In the genomic region with DNA sequence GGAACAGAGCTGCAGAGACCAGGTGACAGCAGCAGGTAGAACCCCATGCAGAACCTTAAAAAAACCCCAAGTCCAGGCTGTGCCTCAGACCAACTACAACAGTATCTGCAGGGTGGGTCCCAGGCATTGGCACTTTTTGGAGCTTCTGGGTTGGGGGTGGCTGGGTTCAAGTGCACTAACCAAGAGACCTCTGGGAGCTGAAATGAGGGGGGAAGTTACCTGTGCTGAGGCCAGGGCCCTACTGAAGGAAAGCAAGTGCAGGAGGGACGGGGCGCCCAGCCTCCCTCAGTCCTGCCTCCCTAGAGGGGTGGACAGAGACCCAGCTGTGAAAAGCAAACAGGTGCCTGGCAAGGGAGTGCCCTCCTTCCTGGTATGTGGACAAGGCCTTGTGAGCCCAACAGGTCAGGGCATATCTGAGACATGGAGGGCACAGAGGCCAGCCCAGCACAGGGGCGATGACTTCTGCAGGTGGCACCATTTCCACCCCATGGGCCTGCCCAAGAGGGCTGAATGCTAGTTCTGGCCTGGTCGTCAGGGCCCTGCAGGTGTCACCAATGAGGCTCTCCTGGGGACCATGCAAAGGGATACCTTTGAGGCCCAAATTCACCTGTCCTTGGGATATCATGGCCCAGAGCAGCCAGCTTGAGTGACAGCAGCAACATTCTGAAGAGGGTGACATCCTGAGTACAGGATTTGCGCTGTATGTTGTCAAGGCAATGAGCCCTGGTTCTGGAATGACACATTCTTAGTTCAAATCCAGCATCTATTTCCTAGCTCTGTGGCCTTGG, we compare ENCODE assay signal across 26 cellular contexts. TPM values are rescaled to one million over a fixed set of nuclear protein-coding genes. Genes with fewer than 3 reads are reported as not detected.
DNase-seq lines count a peak whose midpoint lies in the region; ATAC-seq, FAIRE-seq and TF ChIP-seq lines count a peak whose summit lies in the region.
"Had no signal": no experiment of that assay in that cellular context is flagged by ENCODE, and none has a peak within 500 bp of the region (broad histone marks: within the 10 kb centered on the region; RNA-seq: fewer than 3 reads in every experiment).

No MANE protein-coding gene starts in this region.

- DNase-seq in IMR-90 (no peak), GM12878 (ENCODE audit: low read depth, low spot score) (no peak), NCI-H446 treated with DMSO at 0.1 percent for 48 hours (lab: John Stamatoyannopoulos, UW) (no peak)
- DNase-seq in activated CD4-positive, alpha-beta T cell treated with anti-CD3 and anti-CD28 coated beads, Interleukin-2, amount 10 ng/mL, durations not matched to agents 24 days and 14 days, result no peak
- DNase-seq: activated CD4-positive, alpha-beta memory T cell treated with anti-CD3 and anti-CD28 coated beads for 36 hours; activated CD4-positive, CD25-positive, alpha-beta regulatory T cell; activated CD8-positive, alpha-beta memory T cell treated with anti-CD3 and anti-CD28 coated beads, Interleukin-2, amount 50 U/mL, for 48 hours; activated gamma-delta T cell; effector memory CD4-positive, alpha-beta T cell; foreskin fibroblast; GOT3; heart right ventricle; NCI-H1092; NCI-H187; NCI-H526; occipital lobe; stimulated activated CD4-positive, alpha-beta T cell treated with anti-CD3 and anti-CD28 coated beads, Interleukin-2, amount 100 ng/mL, for 24 hours; T-helper 9 cell; testis; uterus had no signal

- no peaks in the 10 kb centered on the region for H3K27me3 ChIP-seq in DOHH2 (ENCODE audit: control insufficient read depth, low read length)
- H3K27me3 ChIP-seq in IMR-90 (ENCODE audit: control insufficient read depth, insufficient read depth, low read length), result no peaks in the 10 kb centered on the region
- H3K27me3 ChIP-seq in GM12878 (replicated peaks in 1 of 2; ENCODE audit: control insufficient read depth in 2 of 2, insufficient read depth in 2 of 2, low read length in 1 of 2), result no peaks in the 10 kb centered on the region
- no peaks in the 10 kb centered on the region for H3K27me3 ChIP-seq in neutrophil
- H3K27me3 ChIP-seq: heart right ventricle, testis, uterus had no signal

- H4K20me1 ChIP-seq in DOHH2 (ENCODE audit: control insufficient read depth, insufficient read depth, low read depth, low read length) (no peaks in the 10 kb centered on the region), IMR-90 (ENCODE audit: insufficient read depth, low read length) (peaks cover 16% of the 10 kb centered on the region; the same call in 1 of the 2 replicates), GM12878 (ENCODE audit: control insufficient read depth, insufficient read depth) (no peaks in the 10 kb centered on the region; the same call in 1 of the 2 replicates)

- H3K4me3 Mint-ChIP-seq in activated CD4-positive, alpha-beta T cell treated with anti-CD3 and anti-CD28 coated beads, Interleukin-2, amount 10 ng/mL, durations not matched to agents 24 days and 14 days, result no peak overlapping the region
- H3K4me3 Mint-ChIP-seq: activated CD4-positive, alpha-beta memory T cell treated with anti-CD3 and anti-CD28 coated beads for 36 hours; brain had no signal

- in situ Hi-C loops in IMR-90 (cut with MboI; ENCODE audit: low sequenced_read_pairs) (no loop called here), GM12878 (cut with MboI) (no loop called here)

- H4K5ac ChIP-seq in IMR-90 (ENCODE audit: low read depth, low read length), result no peak overlapping the region

- no peak overlapping the region for H3K27ac ChIP-seq in DOHH2 (ENCODE audit: low read depth, low read length)
- H3K27ac ChIP-seq in IMR-90 (ENCODE audit: insufficient read depth, low read length), result no peak overlapping the region
- no peak overlapping the region for H3K27ac ChIP-seq in GM12878 (ENCODE audit: control insufficient read depth, insufficient read depth)
- peak overlapping the region; percentile 1 for H3K27ac ChIP-seq in neutrophil
- H3K27ac ChIP-seq: heart right ventricle, testis, uterus had no signal

- H2BK5ac ChIP-seq in IMR-90 (ENCODE audit: low read depth, low read length, poor library complexity, severe bottlenecking), result no peak overlapping the region

- peaks cover 12% of the 10 kb centered on the region for H3F3A ChIP-seq in DOHH2 (ENCODE audit: control insufficient read depth, insufficient read depth)

- RAD21 ChIA-PET in GM12878 (lab: Charles Lee; ENCODE audit: unreplicated experiment), result interaction anchor here (1.6 kb wide), 1 partner anchor 57 kb away, joined by 3 read pairs; no protein-coding TSS in a partner anchor

- intact Hi-C loops in IMR-90 (cut with micrococcal nuclease) (no loop called here), GM12878 (cut with micrococcal nuclease; ENCODE audit: unreplicated experiment) (no loop called here)
- intact Hi-C loops in activated CD4-positive, alpha-beta T cell treated with anti-CD3 and anti-CD28 coated beads, Interleukin-2, amount 10 ng/mL, durations not matched to agents 24 days and 14 days (cut with micrococcal nuclease), result no loop called here

- H3K36me3 Mint-ChIP-seq in activated CD4-positive, alpha-beta T cell treated with anti-CD3 and anti-CD28 coated beads, Interleukin-2, amount 10 ng/mL, durations not matched to agents 24 days and 14 days (ENCODE audit: low read depth), result peaks cover 40% of the 10 kb centered on the region

- H2BK15ac ChIP-seq in IMR-90 (ENCODE audit: low read depth, low read length), result no peak overlapping the region

- H3K4me3 ChIP-seq in DOHH2 (ENCODE audit: low read length) (no peak overlapping the region), IMR-90 (ENCODE audit: insufficient read depth, low read depth, low read length) (no peak overlapping the region), GM12878 (no peak overlapping the region), neutrophil (ENCODE audit: low read depth in 1 of 2, low read length in 1 of 2) (no peak overlapping the region)
- H3K4me3 ChIP-seq: heart right ventricle, skin epidermis, testis, uterus had no signal

- peak overlapping the region; percentile 20 for H2AK9ac ChIP-seq in IMR-90 (replicated peaks; ENCODE audit: low read depth, low read length, poor library complexity)

- no peak overlapping the region for H4K91ac ChIP-seq in IMR-90 (ENCODE audit: insufficient read depth, low read depth, low read length)

- H3K4ac ChIP-seq in IMR-90 (ENCODE audit: low read depth, low read length), result no peak overlapping the region

- H3K9me2 ChIP-seq in DOHH2 (replicated peaks; ENCODE audit: control insufficient read depth, low read length), result no peaks in the 10 kb centered on the region

- H3K27me3 Mint-ChIP-seq in activated CD4-positive, alpha-beta T cell treated with anti-CD3 and anti-CD28 coated beads, Interleukin-2, amount 10 ng/mL, durations not matched to agents 24 days and 14 days, result no peaks in the 10 kb centered on the region
- H3K27me3 Mint-ChIP-seq: activated CD4-positive, alpha-beta memory T cell treated with anti-CD3 and anti-CD28 coated beads for 36 hours had no signal

- no peak overlapping the region for H2BK20ac ChIP-seq in IMR-90 (ENCODE audit: low read depth, low read length)

- H3K36me3 ChIP-seq in DOHH2 (ENCODE audit: control insufficient read depth, low read length), result peaks cover 93% of the 10 kb centered on the region
- H3K36me3 ChIP-seq in IMR-90 (ENCODE audit: control insufficient read depth, insufficient read depth, low read length), result peaks cover 39% of the 10 kb centered on the region
- peaks cover 56 to 65% of the 10 kb centered on the region in 2 experiments for H3K36me3 ChIP-seq in GM12878 (ENCODE audit: control insufficient read depth in 2 of 2, insufficient read depth in 2 of 2, low read length in 1 of 2)
- peaks cover 97% of the 10 kb centered on the region for H3K36me3 ChIP-seq in neutrophil
- H3K36me3 ChIP-seq: uterus had no signal

- FAIRE-seq in GM12878 (lab: Jason Lieb, UNC), result no peak
- FAIRE-seq: G401.6 had no signal

- TF ChIP-seq POLR2A in IMR-90 (IDR thresholded peaks at IDR 0.05; ENCODE audit: low read depth, low read length) (no peak), GM12878 (IDR thresholded peaks at IDR 0.05; ENCODE audit: low read depth, low read length) (no peak; the same call in none of the 2 replicates)

- no peaks in the 10 kb centered on the region for H3K9me3 Mint-ChIP-seq in activated CD4-positive, alpha-beta T cell treated with anti-CD3 and anti-CD28 coated beads, Interleukin-2, amount 10 ng/mL, durations not matched to agents 24 days and 14 days
- H3K9me3 Mint-ChIP-seq: activated CD4-positive, alpha-beta memory T cell treated with anti-CD3 and anti-CD28 coated beads for 36 hours; brain had no signal

- no peak overlapping the region for H3K14ac ChIP-seq in IMR-90 (replicated peaks; ENCODE audit: low read depth, low read length)

- H3K9ac ChIP-seq in IMR-90 (ENCODE audit: low read depth, low read length) (no peak overlapping the region), GM12878 (ENCODE audit: control insufficient read depth, insufficient read depth, low read length) (no peak overlapping the region)

- no peak overlapping the region for H3K18ac ChIP-seq in IMR-90 (ENCODE audit: low read depth, low read length)

- BruUV-seq in IMR-90 (replicated peaks; lab: Mats Ljungman, UMichigan), result no TSS peak
- TSS peak; percentile 21 for BruUV-seq in GM12878 (replicated peaks; lab: Mats Ljungman, UMichigan)

- H2AFZ ChIP-seq in IMR-90 (replicated peaks; ENCODE audit: low read length, poor library complexity) (no peak overlapping the region), GM12878 (ENCODE audit: control insufficient read depth, low read depth, low read length) (no peak overlapping the region)

- ATAC-seq in IMR-90 (ENCODE audit: low read depth) (no peak), GM12878 (peak; percentile 34), GM19395 (IDR thresholded peaks at IDR 0.05; ENCODE audit: unreplicated experiment) (no peak)

- H3K27ac Mint-ChIP-seq in activated CD4-positive, alpha-beta T cell treated with anti-CD3 and anti-CD28 coated beads, Interleukin-2, amount 10 ng/mL, durations not matched to agents 24 days and 14 days, result no peak overlapping the region
- H3K27ac Mint-ChIP-seq: activated CD4-positive, alpha-beta memory T cell treated with anti-CD3 and anti-CD28 coated beads for 36 hours had no signal

- TF ChIP-seq RAD21 in IMR-90 (IDR thresholded peaks at IDR 0.05; ENCODE audit: low read length) (no peak), GM12878 (IDR thresholded peaks at IDR 0.05; ENCODE audit: insufficient read depth, low read depth, low read length) (0 out of 2 replicates have a peak, but pooled peaks have one; percentile 6)

- H4K8ac ChIP-seq in IMR-90 (ENCODE audit: low read depth in 2 of 2, low read length in 2 of 2), result no peak overlapping the region

- H3K23ac ChIP-seq in IMR-90 (ENCODE audit: low read depth, low read length), result no peak overlapping the region

- H3K79me2 ChIP-seq in DOHH2 (ENCODE audit: control insufficient read depth, low read length) (no peaks in the 10 kb centered on the region), GM12878 (ENCODE audit: control insufficient read depth, insufficient read depth, low read length) (no peaks in the 10 kb centered on the region)

- CTCF ChIA-PET in IMR-90 (lab: Yijun Ruan, JAX) (no interaction called here), GM12878 (lab: Yijun Ruan, JAX) (interaction anchor here (1.1 to 2.7 kb wide), 6 partner anchors 16 to 102 kb away, joined by 3 to 9 read pairs (median 6); no protein-coding TSS in a partner anchor)

- H3K4me2 ChIP-seq in DOHH2 (ENCODE audit: low read length), result no peak overlapping the region
- no peak overlapping the region for H3K4me2 ChIP-seq in IMR-90 (ENCODE audit: low read depth, low read length)
- no peak overlapping the region for H3K4me2 ChIP-seq in GM12878 (ENCODE audit: control insufficient read depth, insufficient read depth)

- TF ChIP-seq EP300 in GM12878 (IDR thresholded peaks at IDR 0.05; ENCODE audit: borderline replicate concordance in 1 of 2, control insufficient read depth in 1 of 2, low read depth in 2 of 2, low read length in 2 of 2), result no peak

- H3K56ac ChIP-seq in IMR-90 (ENCODE audit: extremely low read depth, insufficient read depth, low read length), result no peak overlapping the region

- SMC1A ChIA-PET in GM12878 (lab: Charles Lee; ENCODE audit: uncharacterized antibody, unreplicated experiment), result interaction anchor here (1.0 to 2.2 kb wide), 4 partner anchors 51 to 95 kb away, joined by 3 to 8 read pairs (median 6); no protein-coding TSS in a partner anchor

- dilution Hi-C loops in IMR-90 (cut with HindIII; ENCODE audit: low sequenced_read_pairs, unreplicated experiment), result no loop called here

- H3K9me3 ChIP-seq in DOHH2 (ENCODE audit: control insufficient read depth, insufficient read depth, low read length) (no peaks in the 10 kb centered on the region), IMR-90 (ENCODE audit: control insufficient read depth, insufficient read depth, low read length) (no peaks in the 10 kb centered on the region), GM12878 (replicated peaks; ENCODE audit: control insufficient read depth, insufficient read depth, low read length) (no peaks in the 10 kb centered on the region), neutrophil (no peaks in the 10 kb centered on the region)
- H3K9me3 ChIP-seq: heart right ventricle, testis, uterus had no signal

- H3K79me1 ChIP-seq in IMR-90 (ENCODE audit: low read depth in 1 of 2, low read length in 2 of 2), result peaks cover 0 to 5% of the 10 kb centered on the region in 2 experiments; a peak in 1 of 4 replicates

- H2BK120ac ChIP-seq in IMR-90 (ENCODE audit: low read depth, low read length), result no peak overlapping the region

- no peaks in the 10 kb centered on the region for H3K4me1 Mint-ChIP-seq in activated CD4-positive, alpha-beta T cell treated with anti-CD3 and anti-CD28 coated beads, Interleukin-2, amount 10 ng/mL, durations not matched to agents 24 days and 14 days
- H3K4me1 Mint-ChIP-seq: brain had no signal

- 91% methylated on average over 3 of the region's 5 CpGs; no CpG with 5 or more reads in 1 of the 2 experiments for WGBS in IMR-90 (ENCODE audit: extremely low coverage in 2 of 2, insufficient read length in 1 of 2), 2 experiments
- WGBS in GM12878 (ENCODE audit: insufficient coverage, insufficient replicate concordance, low lambda C conversion rate, missing lambda C conversion rate), result 74% methylated on average over 5 of the region's 5 CpGs

- POLR2A ChIA-PET in IMR-90 (lab: Charles Lee; ENCODE audit: unreplicated experiment), result no interaction called here
- POLR2A ChIA-PET in GM12878 (lab: Charles Lee), result interaction anchor here (1.3 kb wide), 1 partner anchor 78 kb away, joined by 3 read pairs; no protein-coding TSS in a partner anchor

- peak; percentile 20 for TF ChIP-seq CTCF in DOHH2 (IDR thresholded peaks at IDR 0.05; ENCODE audit: low read depth, low read length, poor library complexity, severe bottlenecking)
- no peak for TF ChIP-seq CTCF in IMR-90 (conservative IDR thresholded peaks at IDR 0.05; ENCODE audit: low read depth, low read length)
- peak in 1 of 3 experiments; percentile 14; a peak in 1 of 6 replicates for TF ChIP-seq CTCF in GM12878 (IDR thresholded peaks at IDR 0.05 in 2 of 3, conservative IDR thresholded peaks at IDR 0.05 in 1 of 3; ENCODE audit: control insufficient read depth in 2 of 3, extremely low read depth in 1 of 3, insufficient read depth in 1 of 3, low read depth in 3 of 3, low read length in 3 of 3)
- no peak for TF ChIP-seq CTCF in neutrophil (IDR thresholded peaks at IDR 0.05)

- no peak overlapping the region for H2AK5ac ChIP-seq in IMR-90 (ENCODE audit: low read depth, low read length)

- H3K4me1 ChIP-seq in DOHH2 (ENCODE audit: control insufficient read depth, low read length), result no peaks in the 10 kb centered on the region
- peaks cover 6% of the 10 kb centered on the region for H3K4me1 ChIP-seq in IMR-90 (ENCODE audit: control insufficient read depth, insufficient read depth, low read length)
- no peaks in the 10 kb centered on the region; the same call in 1 of the 2 replicates for H3K4me1 ChIP-seq in GM12878 (ENCODE audit: control insufficient read depth, insufficient read depth, low read length)
- no peaks in the 10 kb centered on the region for H3K4me1 ChIP-seq in neutrophil (ENCODE audit: control insufficient read depth in 1 of 2, insufficient read depth in 1 of 2, low read depth in 1 of 2, low read length in 1 of 2)
- H3K4me1 ChIP-seq: uterus had no signal

- H3K9me1 ChIP-seq in IMR-90 (ENCODE audit: insufficient read depth, low read length), result peaks cover 30% of the 10 kb centered on the region

RNA-seq across cellular contexts. Expression of a gene that starts 18.7 kb away (rescaled TPM):
- total RNA-seq in IMR-90 (2012; rRNA removed), result 5.6 and 11.7 TPM in 2 replicates
- polyA plus RNA-seq in IMR-90 (2012; rRNA removed), result 13.9 and 18.4 TPM in 2 replicates
- polyA plus RNA-seq in IMR-90 (2012; cell fraction: cytosol; rRNA removed), result 7.8 and 8.4 TPM in 2 replicates
- polyA plus RNA-seq in IMR-90 (2012; cell fraction: nucleus; rRNA removed; ENCODE audit: low replicate concordance), result 8.4 and 13.5 TPM in 2 replicates
- 537 and 552 TPM in 2 replicates for total RNA-seq in GM12878 (2013; cell fraction: nucleolus; rRNA removed)
- 978 and 1,037 TPM in 2 replicates for total RNA-seq in GM12878 (2014; rRNA removed)
- 431 and 454 TPM in 2 replicates for total RNA-seq in GM12878 (2014; rRNA removed; fragmentation: Illumina TruSeq; extraction: Trizol)
- total RNA-seq in GM12878 (2021), result 510 and 512 TPM in 2 replicates
- polyA plus RNA-seq in GM12878 (2011; ENCODE audit: low read depth), result 365 TPM
- polyA plus RNA-seq in GM12878 (2011; rRNA removed), result 1,085 and 1,212 TPM in 2 replicates
- 1,125 and 1,816 TPM in 2 replicates for polyA plus RNA-seq in GM12878 (2011; cell fraction: cytosol; rRNA removed)
- polyA plus RNA-seq in GM12878 (2011; cell fraction: nucleus; rRNA removed), result 2,323 and 2,526 TPM in 2 replicates
- polyA plus RNA-seq in GM12878 (2012), result 535 and 663 TPM in 2 replicates
- polyA plus RNA-seq in GM12878 (2014; fragmentation: Illumina TruSeq; extraction: Trizol), result 738 and 761 TPM in 2 replicates
- 10 to 100 TPM; 30.2 to 88.2 TPM for polyA plus RNA-seq in GM12878 (2014; fragmentation: Nextera tagmentation; extraction: Ambion mirVana)
- polyA plus RNA-seq in GM12878 (2014; rRNA removed), result 983 and 1,098 TPM in 2 replicates
- polyA plus RNA-seq in GM12878 (2016; fragmentation: Nextera tagmentation; extraction: Ambion mirVana), result 100 to 1,000 TPM; 505 to 526 TPM
- polyA minus RNA-seq in GM12878 (2011; rRNA and poly(A)+ RNA removed), result 591 and 663 TPM in 2 replicates
- 223 and 239 TPM in 2 replicates for polyA minus RNA-seq in GM12878 (2011; cell fraction: cytosol; rRNA and poly(A)+ RNA removed)
- 381 and 500 TPM in 2 replicates for polyA minus RNA-seq in GM12878 (2011; cell fraction: nucleus; rRNA and poly(A)+ RNA removed)
- total RNA-seq in activated CD4-positive, alpha-beta T cell treated with anti-CD3 and anti-CD28 coated beads, Interleukin-2, amount 10 ng/mL, durations not matched to agents 24 days and 14 days, result 40.5 and 43.9 TPM in 2 replicates

RNA-seq across cellular contexts. Expression of a gene that starts 53.5 kb away (rescaled TPM):
- total RNA-seq in IMR-90 (2012; rRNA removed) (217 and 485 TPM in 2 replicates), GM12878 (2014; rRNA removed) (113 and 132 TPM in 2 replicates), GM12878 (2014; rRNA removed; fragmentation: Illumina TruSeq; extraction: Trizol) (183 and 189 TPM in 2 replicates), GM12878 (2021) (227 and 245 TPM in 2 replicates)
- polyA plus RNA-seq in IMR-90 (2012; rRNA removed) (354 and 392 TPM in 2 replicates), GM12878 (2011; rRNA removed) (356 and 537 TPM in 2 replicates), GM12878 (2014; fragmentation: Illumina TruSeq; extraction: Trizol) (636 and 940 TPM in 2 replicates), GM12878 (2014; fragmentation: Nextera tagmentation; extraction: Ambion mirVana) (100 to 1,000 TPM; 230 to 403 TPM), GM12878 (2014; rRNA removed) (325 and 426 TPM in 2 replicates), GM12878 (2016; fragmentation: Nextera tagmentation; extraction: Ambion mirVana) (100 to 1,000 TPM; 184 to 198 TPM)
- polyA plus RNA-seq in IMR-90 (2012; cell fraction: cytosol; rRNA removed), result 33.6 and 79.5 TPM in 2 replicates
- polyA plus RNA-seq in IMR-90 (2012; cell fraction: nucleus; rRNA removed; ENCODE audit: low replicate concordance), result 6.7 and 91.3 TPM in 2 replicates
- 189 and 192 TPM in 2 replicates for total RNA-seq in GM12878 (2013; cell fraction: nucleolus; rRNA removed)
- polyA plus RNA-seq in GM12878 (2011; ENCODE audit: low read depth), result 210 TPM
- 120 and 179 TPM in 2 replicates for polyA plus RNA-seq in GM12878 (2011; cell fraction: cytosol; rRNA removed)
- 98.5 and 126 TPM in 2 replicates for polyA plus RNA-seq in GM12878 (2011; cell fraction: nucleus; rRNA removed)
- 241 and 341 TPM in 2 replicates for polyA plus RNA-seq in GM12878 (2012)
- polyA minus RNA-seq in GM12878 (2011; rRNA and poly(A)+ RNA removed), result 76.0 and 104 TPM in 2 replicates
- 52.9 and 57.2 TPM in 2 replicates for polyA minus RNA-seq in GM12878 (2011; cell fraction: cytosol; rRNA and poly(A)+ RNA removed)
- 41.2 and 59.2 TPM in 2 replicates for polyA minus RNA-seq in GM12878 (2011; cell fraction: nucleus; rRNA and poly(A)+ RNA removed)
- total RNA-seq in activated CD4-positive, alpha-beta T cell treated with anti-CD3 and anti-CD28 coated beads, Interleukin-2, amount 10 ng/mL, durations not matched to agents 24 days and 14 days, result 280 and 289 TPM in 2 replicates
